1 cellular context compared by ENCODE assay signal in the genomic region with DNA sequence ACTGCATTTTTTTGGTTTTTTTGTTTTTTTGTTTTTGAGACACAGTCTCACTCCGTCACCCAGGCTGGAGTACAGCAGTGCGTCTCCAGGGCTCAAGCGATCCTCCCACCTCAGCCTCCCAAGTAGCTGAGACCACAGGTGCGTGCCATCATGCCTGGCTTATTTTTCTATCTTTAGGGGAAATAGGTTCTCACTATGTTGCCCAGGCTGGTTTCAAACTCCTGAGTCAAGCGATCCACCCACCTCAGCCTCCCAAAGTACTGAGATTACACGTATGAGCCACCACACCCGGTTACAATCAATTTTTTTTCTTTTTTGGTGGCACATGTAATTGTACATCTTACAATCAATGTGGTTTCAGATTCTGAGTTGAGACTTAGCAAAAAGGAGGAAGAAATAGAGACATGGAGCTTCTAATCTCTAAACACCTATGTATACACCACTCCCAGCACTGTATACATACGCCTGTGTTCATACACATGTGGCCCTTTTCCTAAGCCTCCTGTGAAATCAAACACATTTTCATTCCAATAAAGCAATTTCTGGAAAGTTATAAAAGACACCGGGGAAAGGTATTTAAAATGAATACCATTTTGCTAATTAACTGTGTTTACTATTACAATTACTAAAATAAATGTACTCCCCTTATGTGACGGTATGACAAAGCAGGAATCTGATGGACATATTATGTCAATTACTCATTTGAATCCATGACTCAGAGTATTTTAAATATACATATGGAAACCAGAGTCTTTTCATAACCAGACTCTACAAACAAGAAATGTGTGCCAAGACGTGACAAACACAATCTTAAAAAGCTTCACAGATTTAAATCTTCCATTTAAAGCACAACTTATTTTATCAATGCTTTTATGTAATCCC.
TF ChIP-seq lines count a peak whose summit lies in the region.

No MANE protein-coding gene starts in this region.

TF ChIP-seq in HepG2, 621 proteins besides CTCF, POLR2A, EP300 and RAD21:
- TF ChIP-seq ZNF800 (CRISPR knock-in tag; IDR thresholded peaks at IDR 0.05) = no peak
- no peak for TF ChIP-seq ZNF205 (CRISPR knock-in tag; IDR thresholded peaks at IDR 0.05)
- TF ChIP-seq GLMP (CRISPR knock-in tag; IDR thresholded peaks at IDR 0.05; ENCODE audit: borderline replicate concordance) = no peak
- no peak for TF ChIP-seq ZMYM3 (CRISPR knock-in tag; IDR thresholded peaks at IDR 0.05)
- no peak for TF ChIP-seq KLF12 (CRISPR knock-in tag; IDR thresholded peaks at IDR 0.05; ENCODE audit: borderline replicate concordance)
- TF ChIP-seq ZNF878 (CRISPR knock-in tag; IDR thresholded peaks at IDR 0.05) = no peak
- no peak for TF ChIP-seq CBX1 (IDR thresholded peaks at IDR 0.05; ENCODE audit: low read depth)
- TF ChIP-seq ZSCAN29 (CRISPR knock-in tag; conservative IDR thresholded peaks at IDR 0.05) = no peak
- TF ChIP-seq GATAD2A (CRISPR knock-in tag; IDR thresholded peaks at IDR 0.05) = no peak
- no peak for TF ChIP-seq SOX6 (IDR thresholded peaks at IDR 0.05)
- no peak for TF ChIP-seq SOX6 (CRISPR knock-in tag; IDR thresholded peaks at IDR 0.05)
- no peak for TF ChIP-seq TOPORS (CRISPR knock-in tag; IDR thresholded peaks at IDR 0.05)
- no peak for TF ChIP-seq DNMT3B (CRISPR knock-in tag; conservative IDR thresholded peaks at IDR 0.05)
- TF ChIP-seq POLR2AphosphoS2 (IDR thresholded peaks at IDR 0.05; ENCODE audit: low read depth, low read length) = no peak
